In genomic region chr10:68720793-68721672, GRCh38 we compare ENCODE assay signal across 8 cellular contexts. TPM values are rescaled to one million over a fixed set of nuclear protein-coding genes. Genes with fewer than 3 reads are reported as not detected.
DNase-seq lines count a peak whose midpoint lies in the region; ATAC-seq, FAIRE-seq and TF ChIP-seq lines count a peak whose summit lies in the region.

Gene CCAR1, plus strand, starts transcription at chr10:68721239. Its CDS starts 1,266 bp downstream, at chr10:68722505.

- no peaks in the 10 kb centered on the region for H3K9me3 Mint-ChIP-seq in activated CD4-positive, alpha-beta T cell treated with anti-CD3 and anti-CD28 coated beads for 36 hours (ENCODE audit: low read depth)

- peaks cover 2 to 5% of the 10 kb centered on the region in 2 donors for H3K4me1 ChIP-seq in kidney (ENCODE audit: control insufficient read depth in 1 of 2, insufficient read depth in 1 of 2, low read depth in 1 of 2, low read length in 2 of 2)

- H3K4me1 Mint-ChIP-seq in activated CD4-positive, alpha-beta T cell treated with anti-CD3 and anti-CD28 coated beads for 36 hours: peaks cover 9% of the 10 kb centered on the region

- no peaks in the 10 kb centered on the region for H3K9me3 ChIP-seq in kidney (ENCODE audit: control insufficient read depth in 1 of 2, low read length in 2 of 2)

- peaks cover 4 to 10% of the 10 kb centered on the region in 2 donors for H3K36me3 ChIP-seq in kidney (ENCODE audit: control insufficient read depth in 1 of 2, insufficient read depth in 2 of 2, low read length in 2 of 2)

- TF ChIP-seq CTCF in choroid plexus epithelial cell (conservative IDR thresholded peaks at IDR 0.05; ENCODE audit: low read depth, low read length) (peak; percentile 7), kidney (IDR thresholded peaks at IDR 0.05; ENCODE audit: borderline replicate concordance, extremely low read depth, insufficient read depth) (no peak)

- peak within 1 kb of the TSS; percentile 91 for H3K4me3 ChIP-seq in choroid plexus epithelial cell (ENCODE audit: low read depth, low read length)
- H3K4me3 ChIP-seq in kidney (ENCODE audit: low read length in 2 of 2): peak within 1 kb of the TSS; percentile 77

- H3K27ac Mint-ChIP-seq in activated CD4-positive, alpha-beta T cell treated with anti-CD3 and anti-CD28 coated beads for 36 hours: peak within 1 kb of the TSS; percentile 96

- no peaks in the 10 kb centered on the region for H3K27me3 Mint-ChIP-seq in activated CD4-positive, alpha-beta T cell treated with anti-CD3 and anti-CD28 coated beads for 36 hours

- FAIRE-seq in kidney (lab: Jason Lieb, UNC): peak; percentile 66

- CTCF ChIA-PET in activated CD4-positive, alpha-beta T cell treated with anti-CD3 and anti-CD28 coated beads for 36 hours (lab: Charles Lee): interaction anchor here (0.6 kb wide), 1 partner anchor 134 kb away, joined by 3 read pairs; no protein-coding TSS in a partner anchor

- DNase-seq in Ammon's horn (ENCODE audit: low spot score): peak; percentile 98
- peak; percentile 89 for DNase-seq in GM19238 (ENCODE audit: insufficient read length, low spot score)
- DNase-seq in NCI-H524 (lab: John Stamatoyannopoulos, UW): peak; percentile 80 to 91
- DNase-seq in activated CD4-positive, alpha-beta T cell treated with anti-CD3 and anti-CD28 coated beads for 36 hours: peak; percentile 98
- peak; percentile 99 for DNase-seq in choroid plexus epithelial cell (ENCODE audit: low read depth)
- peak; percentile 99 for DNase-seq in kidney
- peak; percentile 98 for DNase-seq in stimulated activated CD4-positive, alpha-beta T cell treated with anti-CD3 and anti-CD28 coated beads, Interleukin-15, amount 100 ng/mL, for 24 hours

- H3K27ac ChIP-seq in kidney (ENCODE audit: low read depth in 2 of 2, low read length in 2 of 2): peak within 1 kb of the TSS; percentile 95 to 97

- H3K9ac ChIP-seq in kidney (ENCODE audit: low read length in 2 of 2): peak within 1 kb of the TSS; percentile 58 to 87

- peak within 1 kb of the TSS; percentile 91 for H3K4me3 Mint-ChIP-seq in activated CD4-positive, alpha-beta T cell treated with anti-CD3 and anti-CD28 coated beads for 36 hours

- H3K36me3 Mint-ChIP-seq in activated CD4-positive, alpha-beta T cell treated with anti-CD3 and anti-CD28 coated beads for 36 hours (ENCODE audit: low read depth): peaks cover 26% of the 10 kb centered on the region

- peak; percentile 99 for ATAC-seq in HG03442 (IDR thresholded peaks at IDR 0.05; ENCODE audit: unreplicated experiment)
- peak; percentile 100 for ATAC-seq in activated CD4-positive, alpha-beta T cell treated with anti-CD3 and anti-CD28 coated beads for 36 hours

- POLR2A ChIA-PET in activated CD4-positive, alpha-beta T cell treated with anti-CD3 and anti-CD28 coated beads for 36 hours (lab: Charles Lee): interaction anchor here (0.5 to 1.0 kb wide), 5 partner anchors 30 to 768 kb away, joined by 3 to 7 read pairs (median 3); partner anchors contain the start of gene RUFY2

- intact Hi-C loops in activated CD4-positive, alpha-beta T cell treated with anti-CD3 and anti-CD28 coated beads for 36 hours (cut with DNase I, micrococcal nuclease): loop anchor here (1.0 to 10.0 kb wide), 14 partner anchors 120 to 646 kb away; partner anchors contain the start of genes HNRNPH3 (in 2 of the 2), PBLD (in 2 of the 2), SLC25A16 (in 2 of the 2) and DDX21 (in 1 of the 2)
- intact Hi-C loops in kidney (cut with DNase I): no loop called here

RNA-seq across cellular contexts. Expression of gene CCAR1, which starts in this region (rescaled TPM):
- total RNA-seq in activated CD4-positive, alpha-beta T cell treated with anti-CD3 and anti-CD28 coated beads for 36 hours: 100 to 1,000 TPM in 1 of 2 experiments, 10 to 100 TPM in 1; 89.5 to 125 TPM
- 54.4 TPM for total RNA-seq in kidney
- polyA plus RNA-seq in kidney (ENCODE audit: insufficient read depth, low read depth, low replicate concordance): 45.2 TPM

Comparison
In these comparisons a context has a peak if more than half of its experiments do, and no peak if none do; other contexts are left out.
1. Peak in every context shown above with its lines: DNase-seq, ATAC-seq, H3K4me3 ChIP-seq and H3K27ac ChIP-seq.